In the genomic region with DNA sequence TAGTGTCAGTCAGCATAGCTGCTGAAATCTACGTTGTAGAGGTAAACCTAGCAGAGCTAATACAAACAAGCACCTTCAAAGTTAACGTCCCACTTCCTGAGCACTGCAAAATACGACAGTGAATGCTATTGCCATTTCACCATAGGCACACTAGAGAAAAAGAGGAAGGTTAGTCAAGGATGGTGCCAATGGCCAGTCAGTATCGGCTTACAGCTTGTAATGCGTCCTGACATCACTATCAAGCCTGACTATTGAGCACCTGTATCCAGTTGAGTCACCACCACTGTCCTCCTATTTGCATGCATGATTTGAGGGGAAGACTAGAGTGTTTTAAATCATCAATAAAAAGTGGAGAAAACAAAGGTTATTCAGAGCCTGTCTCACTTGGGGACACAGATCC, we compare ENCODE assay signal across 1 cellular context.
TF ChIP-seq lines count a peak whose summit lies in the region.

No MANE protein-coding gene starts in this region.

TF ChIP-seq in H1, 55 proteins besides CTCF, POLR2A, EP300 and RAD21:
- TF ChIP-seq JUND (IDR thresholded peaks at IDR 0.05; ENCODE audit: low read length) (no peak), GABPA (IDR thresholded peaks at IDR 0.05; ENCODE audit: borderline replicate concordance, insufficient read depth, low read length) (no peak), POU5F1 (IDR thresholded peaks at IDR 0.05; ENCODE audit: low read depth, low read length) (no peak), YY1 (IDR thresholded peaks at IDR 0.05; ENCODE audit: low read depth, low read length) (no peak), POLR2AphosphoS5 (IDR thresholded peaks at IDR 0.05; ENCODE audit: low read depth, low read length) (peak; percentile 64; the same call in 1 of the 2 replicates), NRF1 (IDR thresholded peaks at IDR 0.05; ENCODE audit: low read depth, low read length) (no peak)
- TF ChIP-seq, protein P1, sequence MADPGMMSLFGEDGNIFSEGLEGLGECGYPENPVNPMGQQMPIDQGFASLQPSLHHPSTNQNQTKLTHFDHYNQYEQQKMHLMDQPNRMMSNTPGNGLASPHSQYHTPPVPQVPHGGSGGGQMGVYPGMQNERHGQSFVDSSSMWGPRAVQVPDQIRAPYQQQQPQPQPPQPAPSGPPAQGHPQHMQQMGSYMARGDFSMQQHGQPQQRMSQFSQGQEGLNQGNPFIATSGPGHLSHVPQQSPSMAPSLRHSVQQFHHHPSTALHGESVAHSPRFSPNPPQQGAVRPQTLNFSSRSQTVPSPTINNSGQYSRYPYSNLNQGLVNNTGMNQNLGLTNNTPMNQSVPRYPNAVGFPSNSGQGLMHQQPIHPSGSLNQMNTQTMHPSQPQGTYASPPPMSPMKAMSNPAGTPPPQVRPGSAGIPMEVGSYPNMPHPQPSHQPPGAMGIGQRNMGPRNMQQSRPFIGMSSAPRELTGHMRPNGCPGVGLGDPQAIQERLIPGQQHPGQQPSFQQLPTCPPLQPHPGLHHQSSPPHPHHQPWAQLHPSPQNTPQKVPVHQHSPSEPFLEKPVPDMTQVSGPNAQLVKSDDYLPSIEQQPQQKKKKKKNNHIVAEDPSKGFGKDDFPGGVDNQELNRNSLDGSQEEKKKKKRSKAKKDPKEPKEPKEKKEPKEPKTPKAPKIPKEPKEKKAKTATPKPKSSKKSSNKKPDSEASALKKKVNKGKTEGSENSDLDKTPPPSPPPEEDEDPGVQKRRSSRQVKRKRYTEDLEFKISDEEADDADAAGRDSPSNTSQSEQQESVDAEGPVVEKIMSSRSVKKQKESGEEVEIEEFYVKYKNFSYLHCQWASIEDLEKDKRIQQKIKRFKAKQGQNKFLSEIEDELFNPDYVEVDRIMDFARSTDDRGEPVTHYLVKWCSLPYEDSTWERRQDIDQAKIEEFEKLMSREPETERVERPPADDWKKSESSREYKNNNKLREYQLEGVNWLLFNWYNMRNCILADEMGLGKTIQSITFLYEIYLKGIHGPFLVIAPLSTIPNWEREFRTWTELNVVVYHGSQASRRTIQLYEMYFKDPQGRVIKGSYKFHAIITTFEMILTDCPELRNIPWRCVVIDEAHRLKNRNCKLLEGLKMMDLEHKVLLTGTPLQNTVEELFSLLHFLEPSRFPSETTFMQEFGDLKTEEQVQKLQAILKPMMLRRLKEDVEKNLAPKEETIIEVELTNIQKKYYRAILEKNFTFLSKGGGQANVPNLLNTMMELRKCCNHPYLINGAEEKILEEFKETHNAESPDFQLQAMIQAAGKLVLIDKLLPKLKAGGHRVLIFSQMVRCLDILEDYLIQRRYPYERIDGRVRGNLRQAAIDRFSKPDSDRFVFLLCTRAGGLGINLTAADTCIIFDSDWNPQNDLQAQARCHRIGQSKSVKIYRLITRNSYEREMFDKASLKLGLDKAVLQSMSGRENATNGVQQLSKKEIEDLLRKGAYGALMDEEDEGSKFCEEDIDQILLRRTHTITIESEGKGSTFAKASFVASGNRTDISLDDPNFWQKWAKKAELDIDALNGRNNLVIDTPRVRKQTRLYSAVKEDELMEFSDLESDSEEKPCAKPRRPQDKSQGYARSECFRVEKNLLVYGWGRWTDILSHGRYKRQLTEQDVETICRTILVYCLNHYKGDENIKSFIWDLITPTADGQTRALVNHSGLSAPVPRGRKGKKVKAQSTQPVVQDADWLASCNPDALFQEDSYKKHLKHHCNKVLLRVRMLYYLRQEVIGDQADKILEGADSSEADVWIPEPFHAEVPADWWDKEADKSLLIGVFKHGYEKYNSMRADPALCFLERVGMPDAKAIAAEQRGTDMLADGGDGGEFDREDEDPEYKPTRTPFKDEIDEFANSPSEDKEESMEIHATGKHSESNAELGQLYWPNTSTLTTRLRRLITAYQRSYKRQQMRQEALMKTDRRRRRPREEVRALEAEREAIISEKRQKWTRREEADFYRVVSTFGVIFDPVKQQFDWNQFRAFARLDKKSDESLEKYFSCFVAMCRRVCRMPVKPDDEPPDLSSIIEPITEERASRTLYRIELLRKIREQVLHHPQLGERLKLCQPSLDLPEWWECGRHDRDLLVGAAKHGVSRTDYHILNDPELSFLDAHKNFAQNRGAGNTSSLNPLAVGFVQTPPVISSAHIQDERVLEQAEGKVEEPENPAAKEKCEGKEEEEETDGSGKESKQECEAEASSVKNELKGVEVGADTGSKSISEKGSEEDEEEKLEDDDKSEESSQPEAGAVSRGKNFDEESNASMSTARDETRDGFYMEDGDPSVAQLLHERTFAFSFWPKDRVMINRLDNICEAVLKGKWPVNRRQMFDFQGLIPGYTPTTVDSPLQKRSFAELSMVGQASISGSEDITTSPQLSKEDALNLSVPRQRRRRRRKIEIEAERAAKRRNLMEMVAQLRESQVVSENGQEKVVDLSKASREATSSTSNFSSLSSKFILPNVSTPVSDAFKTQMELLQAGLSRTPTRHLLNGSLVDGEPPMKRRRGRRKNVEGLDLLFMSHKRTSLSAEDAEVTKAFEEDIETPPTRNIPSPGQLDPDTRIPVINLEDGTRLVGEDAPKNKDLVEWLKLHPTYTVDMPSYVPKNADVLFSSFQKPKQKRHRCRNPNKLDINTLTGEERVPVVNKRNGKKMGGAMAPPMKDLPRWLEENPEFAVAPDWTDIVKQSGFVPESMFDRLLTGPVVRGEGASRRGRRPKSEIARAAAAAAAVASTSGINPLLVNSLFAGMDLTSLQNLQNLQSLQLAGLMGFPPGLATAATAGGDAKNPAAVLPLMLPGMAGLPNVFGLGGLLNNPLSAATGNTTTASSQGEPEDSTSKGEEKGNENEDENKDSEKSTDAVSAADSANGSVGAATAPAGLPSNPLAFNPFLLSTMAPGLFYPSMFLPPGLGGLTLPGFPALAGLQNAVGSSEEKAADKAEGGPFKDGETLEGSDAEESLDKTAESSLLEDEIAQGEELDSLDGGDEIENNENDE (IDR thresholded peaks at IDR 0.05; ENCODE audit: insufficient replicate concordance, low read length) = no peak
